16 cellular contexts compared by ENCODE assay signal in genomic region chr6:158609455-158610155, GRCh38.
"Had no signal": no experiment of that assay in that cellular context is flagged by ENCODE, and none has a peak within 500 bp of the region (broad histone marks: within the 10 kb centered on the region; RNA-seq: fewer than 3 reads in every experiment).

No MANE protein-coding gene starts in this region.

- H3K27me3 Mint-ChIP-seq: activated CD4-positive, alpha-beta T cell treated with anti-CD3 and anti-CD28 coated beads, Interleukin-2, amount 10 ng/mL, durations not matched to agents 24 days and 14 days; activated naive CD4-positive, alpha-beta T cell treated with anti-CD3 and anti-CD28 coated beads, Interleukin-2, amount 50 U/mL, for 24 hours; activated T-cell treated with anti-CD3 and anti-CD28 coated beads, Interleukin-2, amount 50 U/mL, for 24 hours; dendritic cell treated with granulocyte-macrophage colony-stimulating factor and Interleukin-4, amounts not matched to agents 40 ng/mL and 50 ng/mL, for 4 days; memory B cell; naive thymus-derived CD8-positive, alpha-beta T cell had no signal

- H3K27me3 ChIP-seq: adrenal gland, left lung had no signal

- H3K9me3 Mint-ChIP-seq: activated CD4-positive, alpha-beta T cell treated with anti-CD3 and anti-CD28 coated beads, Interleukin-2, amount 10 ng/mL, durations not matched to agents 24 days and 14 days; activated naive CD4-positive, alpha-beta T cell treated with anti-CD3 and anti-CD28 coated beads, Interleukin-2, amount 50 U/mL, for 24 hours; activated T-cell treated with anti-CD3 and anti-CD28 coated beads, Interleukin-2, amount 50 U/mL, for 24 hours; dendritic cell treated with granulocyte-macrophage colony-stimulating factor and Interleukin-4, amounts not matched to agents 40 ng/mL and 50 ng/mL, for 4 days; memory B cell had no signal

- H3K27ac Mint-ChIP-seq: activated CD4-positive, alpha-beta T cell treated with anti-CD3 and anti-CD28 coated beads, Interleukin-2, amount 10 ng/mL, durations not matched to agents 24 days and 14 days; activated naive CD4-positive, alpha-beta T cell treated with anti-CD3 and anti-CD28 coated beads, Interleukin-2, amount 50 U/mL, for 24 hours; activated T-cell treated with anti-CD3 and anti-CD28 coated beads, Interleukin-2, amount 50 U/mL, for 24 hours; dendritic cell treated with granulocyte-macrophage colony-stimulating factor and Interleukin-4, amounts not matched to agents 40 ng/mL and 50 ng/mL, for 4 days; memory B cell had no signal

- H3K27ac ChIP-seq: adrenal gland, left lung, SK-N-MC had no signal

- DNase-seq: activated CD4-positive, alpha-beta T cell treated with anti-CD3 and anti-CD28 coated beads, Interleukin-2, amount 10 ng/mL, durations not matched to agents 24 days and 14 days; activated CD4-positive, CD25-positive, alpha-beta regulatory T cell; activated effector memory CD4-positive, alpha-beta T cell treated with Interleukin-2 at 50 U/mL for 16 hours; activated T-cell treated with anti-CD3 and anti-CD28 coated beads, Interleukin-2, amount 50 U/mL, for 24 hours; effector memory CD4-positive, alpha-beta T cell; stimulated activated CD4-positive, alpha-beta T cell treated with anti-CD3 and anti-CD28 coated beads, Interleukin-4, amount 100 ng/mL, for 4 hours; stimulated activated CD8-positive, alpha-beta memory T cell treated with anti-CD3 and anti-CD28 coated beads, Interleukin-4, amount 100 ng/mL, for 48 hours; stimulated activated naive CD8-positive, alpha-beta T cell treated with anti-CD3 and anti-CD28 coated beads, Interleukin-15, Interleukin-2, amounts not matched to agents 100 U/mL and 50 U/mL, for 24 hours had no signal

- H3K4me3 ChIP-seq: adrenal gland, left lung, SK-N-MC, smooth muscle cell had no signal

- ATAC-seq: left lung; naive thymus-derived CD8-positive, alpha-beta T cell; stimulated activated naive CD8-positive, alpha-beta T cell treated with anti-CD3 and anti-CD28 coated beads, Interleukin-15, Interleukin-2, amounts not matched to agents 100 U/mL and 50 U/mL, for 24 hours had no signal

- H3K9me3 ChIP-seq: adrenal gland, left lung had no signal

- H3K4me3 Mint-ChIP-seq: activated CD4-positive, alpha-beta T cell treated with anti-CD3 and anti-CD28 coated beads, Interleukin-2, amount 10 ng/mL, durations not matched to agents 24 days and 14 days; activated naive CD4-positive, alpha-beta T cell treated with anti-CD3 and anti-CD28 coated beads, Interleukin-2, amount 50 U/mL, for 24 hours; activated T-cell treated with anti-CD3 and anti-CD28 coated beads, Interleukin-2, amount 50 U/mL, for 24 hours; dendritic cell treated with granulocyte-macrophage colony-stimulating factor and Interleukin-4, amounts not matched to agents 40 ng/mL and 50 ng/mL, for 4 days; memory B cell; naive thymus-derived CD8-positive, alpha-beta T cell had no signal
